ENCODE assay signal across 25 cellular contexts in genomic region chr6:148954934-148955915, GRCh38.
DNase-seq lines count a peak whose midpoint lies in the region; ATAC-seq and TF ChIP-seq lines count a peak whose summit lies in the region.
"Had no signal": no experiment of that assay in that cellular context is flagged by ENCODE, and none has a peak within 500 bp of the region (broad histone marks: within the 10 kb centered on the region; RNA-seq: fewer than 3 reads in every experiment).

No MANE protein-coding gene starts in this region.

- peak overlapping the region in 1 of 2 donors; percentile 3 for H3K4me3 ChIP-seq in neuronal stem cell (ENCODE audit: low read length in 2 of 2)
- H3K4me3 ChIP-seq: adrenal gland, esophagus muscularis mucosa, psoas muscle, thyroid gland had no signal

- H3K27me3 ChIP-seq in neuronal stem cell (ENCODE audit: control insufficient read depth in 3 of 3, insufficient read depth in 3 of 3, low read depth in 1 of 3, low read length in 3 of 3): no peaks in the 10 kb centered on the region
- H3K27me3 ChIP-seq: adrenal gland, esophagus muscularis mucosa, thyroid gland had no signal

- H3K36me3 ChIP-seq in neuronal stem cell (replicated peaks in 1 of 2; ENCODE audit: control insufficient read depth in 2 of 2, insufficient read depth in 2 of 2, low read length in 2 of 2): peaks cover 0 to 5% of the 10 kb centered on the region in 2 donors
- H3K36me3 ChIP-seq: adrenal gland, esophagus muscularis mucosa, thyroid gland had no signal

- peak overlapping the region; percentile 52 for H2BK12ac ChIP-seq in neuronal stem cell (ENCODE audit: low read length)

- no peak overlapping the region for H3K4me2 ChIP-seq in neuronal stem cell (ENCODE audit: insufficient read depth, low read length, poor library complexity, severe bottlenecking)
- H3K4me2 ChIP-seq: KMS-11 had no signal

- no peak overlapping the region for H3K14ac ChIP-seq in neuronal stem cell (ENCODE audit: low read length)

- peaks cover 0 to 8% of the 10 kb centered on the region in 2 donors for H3K9me3 ChIP-seq in neuronal stem cell (replicated peaks in 1 of 2; ENCODE audit: control insufficient read depth in 2 of 2, insufficient read depth in 1 of 2, low read depth in 1 of 2, low read length in 2 of 2)
- H3K9me3 ChIP-seq: adrenal gland, esophagus muscularis mucosa, psoas muscle, thyroid gland had no signal

- no peak overlapping the region for H4K91ac ChIP-seq in neuronal stem cell (ENCODE audit: low read depth, low read length, poor library complexity)

- no peak overlapping the region for H3K9ac ChIP-seq in neuronal stem cell (ENCODE audit: low read depth, low read length, poor library complexity)
- H3K9ac ChIP-seq: KMS-11 had no signal

- no peak overlapping the region for H3K27ac ChIP-seq in neuronal stem cell (replicated peaks; ENCODE audit: low read length)
- H3K27ac ChIP-seq: adrenal gland, esophagus muscularis mucosa, KMS-11, psoas muscle, thyroid gland had no signal

- H3K79me1 ChIP-seq in neuronal stem cell (ENCODE audit: low read depth, low read length): no peaks in the 10 kb centered on the region

- H2AFZ ChIP-seq in neuronal stem cell (ENCODE audit: low read length): no peak overlapping the region

- H2AK5ac ChIP-seq in neuronal stem cell (ENCODE audit: low read depth, low read length): no peak overlapping the region

- no peak overlapping the region for H3K4ac ChIP-seq in neuronal stem cell (ENCODE audit: low read length)

- no peak overlapping the region for H4K8ac ChIP-seq in neuronal stem cell (ENCODE audit: low read depth, low read length)

- in situ Hi-C loops in GM13977 (cut with MboI; ENCODE audit: low pct_unique_long_range_greater_than_20kb, low sequenced_read_pairs, unreplicated experiment): no loop called here

- H2BK120ac ChIP-seq in neuronal stem cell (ENCODE audit: low read depth, low read length): no peak overlapping the region

- H3K18ac ChIP-seq in neuronal stem cell (ENCODE audit: low read length): peak overlapping the region; percentile 56

- TF ChIP-seq CTCF in GM13977 (IDR thresholded peaks at IDR 0.05; ENCODE audit: extremely low read depth, insufficient read depth, missing control alignments): no peak

- no peak overlapping the region for H2BK15ac ChIP-seq in neuronal stem cell (ENCODE audit: low read length)

- peak; percentile 38 for ATAC-seq in esophagus mucosa
- ATAC-seq: activated T-cell treated with anti-CD3 and anti-CD28 coated beads, Interleukin-2, amount 50 U/mL, for 72 hours; left lobe of liver; psoas muscle; stimulated activated naive CD8-positive, alpha-beta T cell treated with anti-CD3 and anti-CD28 coated beads, Interleukin-15, amount 100 ng/mL, for 72 hours; WTC11 had no signal

- H3K4me1 ChIP-seq in neuronal stem cell (ENCODE audit: control insufficient read depth in 2 of 2, insufficient read depth in 1 of 2, low read depth in 1 of 2, low read length in 2 of 2): no peaks in the 10 kb centered on the region
- H3K4me1 ChIP-seq: psoas muscle had no signal

- H3K23ac ChIP-seq in neuronal stem cell (ENCODE audit: low read depth, low read length, poor library complexity): no peak overlapping the region

- DNase-seq in NCI-H82 (lab: John Stamatoyannopoulos, UW) (peak; percentile 8), NCI-H82 treated with DMSO at 0.1 percent for 48 hours (lab: John Stamatoyannopoulos, UW; ENCODE audit: unreplicated experiment) (no peak), NCI-H1092 treated with DMSO at 0.1 percent for 48 hours (lab: John Stamatoyannopoulos, UW) (peak; percentile 33), neuronal stem cell (ENCODE audit: low spot score) (no peak), C1 segment of cervical spinal cord (lab: John Stamatoyannopoulos, UW) (no peak), GM13977 (ENCODE audit: low spot score) (no peak), EL (no peak)
- DNase-seq: activated CD4-positive, alpha-beta T cell treated with anti-CD3 and anti-CD28 coated beads, Interleukin-2, amount 50 U/mL, for 1 hour; activated naive CD4-positive, alpha-beta T cell treated with anti-CD3 and anti-CD28 coated beads for 36 hours; activated T-cell treated with anti-CD3 and anti-CD28 coated beads, Interleukin-2, amount 50 U/mL, for 72 hours; adrenal gland; CD4-positive, alpha-beta T cell; effector CD4-positive, alpha-beta T cell; naive B cell; NCI-H1694 treated with DMSO at 0.1 percent for 48 hours; NCI-H524 treated with DMSO at 0.1 percent for 48 hours; psoas muscle; stimulated activated CD8-positive, alpha-beta memory T cell treated with anti-CD3 and anti-CD28 coated beads, Interleukin-4, amount 100 ng/mL, for 48 hours; stimulated activated naive CD8-positive, alpha-beta T cell treated with anti-CD3 and anti-CD28 coated beads, Interleukin-15, amount 100 ng/mL, for 72 hours; thyroid gland had no signal

- no peak overlapping the region for H2BK5ac ChIP-seq in neuronal stem cell (ENCODE audit: low read length)

- no CpG with 5 or more reads among the region's 6 CpGs for WGBS in neuronal stem cell (ENCODE audit: extremely low coverage in 2 of 2, insufficient read length in 2 of 2, insufficient replicate concordance in 1 of 2), 2 donors

Comparison
In these comparisons a context has a peak if more than half of its experiments do, and no peak if none do; other contexts are left out.
1. DNase-seq: peak in NCI-H82 (single experiment) and NCI-H1092 treated with DMSO at 0.1 percent for 48 hours (single experiment); none in NCI-H82 treated with DMSO at 0.1 percent for 48 hours (single experiment), neuronal stem cell (single experiment), C1 segment of cervical spinal cord (0 of 14), GM13977 (single experiment) and EL (single experiment).